8 cellular contexts compared by ENCODE assay signal in genomic region chr11:120168960-120169681, GRCh38. TPM values are rescaled to one million over a fixed set of nuclear protein-coding genes. Genes with fewer than 3 reads are reported as not detected.
DNase-seq lines count a peak whose midpoint lies in the region; ATAC-seq and TF ChIP-seq lines count a peak whose summit lies in the region.

No MANE protein-coding gene starts in this region.

- H4K91ac ChIP-seq in mesenchymal stem cell (ENCODE audit: low read length): peak overlapping the region; percentile 65

- H2BK12ac ChIP-seq in mesenchymal stem cell (ENCODE audit: low read length in 2 of 2): peak overlapping the region in 1 of 2 experiments; percentile 84

- H3K18ac ChIP-seq in mesenchymal stem cell (ENCODE audit: low read depth in 1 of 2, low read length in 2 of 2): peak overlapping the region; percentile 63 to 75

- peaks cover 95% of the 10 kb centered on the region for H3K27me3 ChIP-seq in endodermal cell (ENCODE audit: control insufficient read depth, insufficient read depth, low read length, poor library complexity, severe bottlenecking)
- H3K27me3 ChIP-seq in mesenchymal stem cell (ENCODE audit: control insufficient read depth in 1 of 2, insufficient read depth in 1 of 2, low read length in 2 of 2): peaks cover 47 to 62% of the 10 kb centered on the region in 2 experiments

- H2AFZ ChIP-seq in mesenchymal stem cell (ENCODE audit: low read depth, low read length): peak overlapping the region; percentile 49

- H3K27me3 Mint-ChIP-seq in endodermal cell (ENCODE audit: insufficient read depth): peaks cover 92% of the 10 kb centered on the region

- WGBS in endodermal cell (ENCODE audit: insufficient coverage in 1 of 2, insufficient read length in 1 of 2), 2 experiments: 7 to 29% methylated on average over 18 to 71 of the region's 71 CpGs
- 5% methylated on average over 43 of the region's 71 CpGs for WGBS in mesenchymal stem cell

- H3K4ac ChIP-seq in mesenchymal stem cell (ENCODE audit: low read depth in 1 of 2, low read length in 2 of 2): peak overlapping the region; percentile 11 to 44

- no peak overlapping the region for H3K27ac Mint-ChIP-seq in endodermal cell

- H3K27ac ChIP-seq in endodermal cell (ENCODE audit: low read depth, low read length) (no peak overlapping the region), mesenchymal stem cell (ENCODE audit: low read length, poor library complexity, severe bottlenecking) (no peak overlapping the region)

- H3K9me3 ChIP-seq in endodermal cell (ENCODE audit: control insufficient read depth, low read length) (no peaks in the 10 kb centered on the region), mesenchymal stem cell (ENCODE audit: control insufficient read depth, low read length) (peaks cover 10% of the 10 kb centered on the region)

- H3K9ac ChIP-seq in endodermal cell (ENCODE audit: extremely low read depth, low read length, poor library complexity, severe bottlenecking): peak overlapping the region; percentile 20
- peak overlapping the region; percentile 76 for H3K9ac ChIP-seq in mesenchymal stem cell (ENCODE audit: low read length)

- peaks cover 4% of the 10 kb centered on the region for H3K4me1 Mint-ChIP-seq in endodermal cell

- no peak for ATAC-seq in HG03039 (IDR thresholded peaks at IDR 0.05; ENCODE audit: unreplicated experiment)

- no peaks in the 10 kb centered on the region for H3K9me3 Mint-ChIP-seq in endodermal cell

- no peak overlapping the region for H2BK120ac ChIP-seq in mesenchymal stem cell (ENCODE audit: low read depth, low read length)

- H2AK5ac ChIP-seq in mesenchymal stem cell (ENCODE audit: low read length, severe bottlenecking): no peak overlapping the region

- H3K79me1 ChIP-seq in mesenchymal stem cell (replicated peaks; ENCODE audit: low read length, poor library complexity, severe bottlenecking): no peaks in the 10 kb centered on the region

- H3K23ac ChIP-seq in mesenchymal stem cell (ENCODE audit: low read length in 2 of 2): no peak overlapping the region

- peak overlapping the region; percentile 87 for H3K4me2 ChIP-seq in mesenchymal stem cell (ENCODE audit: low read length, poor library complexity, severe bottlenecking)

- H3K4me3 ChIP-seq in endodermal cell (ENCODE audit: low read length) (peak overlapping the region; percentile 81), mesenchymal stem cell (ENCODE audit: insufficient read depth in 1 of 2, low read depth in 1 of 2, low read length in 2 of 2) (peak overlapping the region; percentile 38 to 80)

- peak overlapping the region in 1 of 2 experiments; percentile 62 for H3K14ac ChIP-seq in mesenchymal stem cell (ENCODE audit: low read length in 2 of 2)

- H2BK15ac ChIP-seq in mesenchymal stem cell (ENCODE audit: low read depth, poor library complexity, severe bottlenecking): peak overlapping the region; percentile 67

- peak; percentile 100 for TF ChIP-seq CTCF in endodermal cell (conservative IDR thresholded peaks at IDR 0.05)

- peak overlapping the region; percentile 61 for H3K4me3 Mint-ChIP-seq in endodermal cell

- DNase-seq in NCI-H2196 (lab: John Stamatoyannopoulos, UW; ENCODE audit: unreplicated experiment): peak; percentile 47
- no peak for DNase-seq in NCI-H2196 treated with DMSO at 0.1 percent for 48 hours (lab: John Stamatoyannopoulos, UW; ENCODE audit: unreplicated experiment)
- peak; percentile 69 for DNase-seq in NCI-H345 (lab: John Stamatoyannopoulos, UW)
- DNase-seq in activated CD8-positive, alpha-beta memory T cell treated with anti-CD3 and anti-CD28 coated beads for 48 hours (ENCODE audit: low read depth in 2 of 3, low spot score in 2 of 3): peak; percentile 16 to 53 (median 43)
- DNase-seq in endodermal cell: peak; percentile 95
- peak; percentile 68 for DNase-seq in mesenchymal stem cell
- peak; percentile 14 for DNase-seq in stimulated activated CD8-positive, alpha-beta memory T cell treated with anti-CD3 and anti-CD28 coated beads, Interleukin-12 subunit alpha, Interleukin-12 subunit beta, amount 100 ng/mL, for 1 hour (ENCODE audit: low read depth)

- no peak overlapping the region for H2BK5ac ChIP-seq in mesenchymal stem cell (ENCODE audit: low read depth, low read length, poor library complexity, severe bottlenecking)

- no peaks in the 10 kb centered on the region for H3K36me3 ChIP-seq in endodermal cell (ENCODE audit: control insufficient read depth, insufficient read depth, low read length)
- H3K36me3 ChIP-seq in mesenchymal stem cell (ENCODE audit: control insufficient read depth in 1 of 2, insufficient read depth in 2 of 2, low read depth in 1 of 2, low read length in 2 of 2): no peaks in the 10 kb centered on the region

- no peaks in the 10 kb centered on the region for H3K36me3 Mint-ChIP-seq in endodermal cell (ENCODE audit: low read depth)

- peak overlapping the region; percentile 94 for H4K8ac ChIP-seq in mesenchymal stem cell (ENCODE audit: low read length)

- no peaks in the 10 kb centered on the region for H3K4me1 ChIP-seq in endodermal cell (ENCODE audit: control insufficient read depth, insufficient read depth, low read length)
- H3K4me1 ChIP-seq in mesenchymal stem cell (ENCODE audit: control insufficient read depth, insufficient read depth, low read depth, low read length): peaks cover 16% of the 10 kb centered on the region

RNA-seq across cellular contexts. Expression of gene TRIM29, which starts 31.2 kb away (rescaled TPM):
- total RNA-seq in endodermal cell: not detected
- polyA plus RNA-seq in endodermal cell (2013, experiment 1 of 2): not detected
- polyA plus RNA-seq in endodermal cell (2013, experiment 2 of 2): 0.17 TPM
- not detected for polyA plus RNA-seq in mesenchymal stem cell (2013, experiment 1 of 2)
- polyA plus RNA-seq in mesenchymal stem cell (2013, experiment 2 of 2): not detected

RNA-seq across cellular contexts. Expression of gene OAF, which starts 41.7 kb away (rescaled TPM):
- total RNA-seq in endodermal cell: 1 to 10 TPM; 1.7 to 3.6 TPM
- polyA plus RNA-seq in endodermal cell (2013, experiment 1 of 2): 15.1 TPM
- 14.4 TPM for polyA plus RNA-seq in endodermal cell (2013, experiment 2 of 2)
- polyA plus RNA-seq in mesenchymal stem cell (2013, experiment 1 of 2): 50.9 TPM
- 50.4 TPM for polyA plus RNA-seq in mesenchymal stem cell (2013, experiment 2 of 2)
